In genomic region chr13:47826481-47826880, GRCh38 we compare ENCODE assay signal across 17 cellular contexts.
DNase-seq lines count a peak whose midpoint lies in the region; ATAC-seq and TF ChIP-seq lines count a peak whose summit lies in the region.
"Had no signal": no experiment of that assay in that cellular context is flagged by ENCODE, and none has a peak within 500 bp of the region (broad histone marks: within the 10 kb centered on the region; RNA-seq: fewer than 3 reads in every experiment).

No MANE protein-coding gene starts in this region.

- no peaks in the 10 kb centered on the region for H3K9me3 ChIP-seq in body of pancreas

- H3K36me3 ChIP-seq in brain microvascular endothelial cell (replicated peaks) (no peaks in the 10 kb centered on the region), body of pancreas (replicated peaks in 1 of 2; ENCODE audit: insufficient read depth in 1 of 2, low read depth in 2 of 2) (no peaks in the 10 kb centered on the region)

- WGBS in body of pancreas, 2 donors, result 41 to 50% methylated on average over 2 of the region's 2 CpGs

- peak overlapping the region; percentile 49 for H3K27ac Mint-ChIP-seq in mesothelial cell of epicardium
- H3K27ac Mint-ChIP-seq: CD8-positive, alpha-beta T cell had no signal

- no peak overlapping the region for H3K4me3 ChIP-seq in brain microvascular endothelial cell (ENCODE audit: low read depth, low read length)
- H3K4me3 ChIP-seq in fibroblast of pulmonary artery (replicated peaks; ENCODE audit: low read depth, low read length), result no peak overlapping the region
- H3K4me3 ChIP-seq in body of pancreas, result no peak overlapping the region

- in situ Hi-C loops in brain microvascular endothelial cell (cut with HindIII; ENCODE audit: low pct_ligation_motif_present, low sequenced_read_pairs), result no loop called here

- no peaks in the 10 kb centered on the region for H3K27me3 Mint-ChIP-seq in mesothelial cell of epicardium (ENCODE audit: low read depth)

- no peaks in the 10 kb centered on the region for H3K9me3 Mint-ChIP-seq in mesothelial cell of epicardium

- peaks cover 7% of the 10 kb centered on the region for H3K4me1 Mint-ChIP-seq in mesothelial cell of epicardium

- TF ChIP-seq CTCF in brain microvascular endothelial cell (IDR thresholded peaks at IDR 0.05; ENCODE audit: low read depth, low read length, missing control alignments) (no peak), fibroblast of pulmonary artery (IDR thresholded peaks at IDR 0.05; ENCODE audit: low read length, missing control alignments) (no peak), mesothelial cell of epicardium (IDR thresholded peaks at IDR 0.05; ENCODE audit: unreplicated experiment) (no peak), body of pancreas (IDR thresholded peaks at IDR 0.05) (no peak)

- DNase-seq in HCEC 1CT, result peak; percentile 75
- peak; percentile 73 for DNase-seq in brain microvascular endothelial cell
- peak; percentile 72 for DNase-seq in fibroblast of pulmonary artery (ENCODE audit: low read depth)
- DNase-seq in mesothelial cell of epicardium (ENCODE audit: low spot score in 2 of 2, unreplicated experiment in 2 of 2), result no peak
- no peak for DNase-seq in body of pancreas
- DNase-seq: ACHN; CD8-positive, alpha-beta T cell; DND-41; NCI-H1105 treated with DMSO at 0.1 percent for 48 hours; NCI-H187 treated with DMSO at 0.1 percent for 48 hours; NCI-H2171 treated with DMSO at 0.1 percent for 48 hours; NCI-H510A treated with DMSO at 0.1 percent for 48 hours; SHP77 treated with DMSO at 0.1 percent for 48 hours had no signal

- H3K27ac ChIP-seq in brain microvascular endothelial cell (no peak overlapping the region), body of pancreas (no peak overlapping the region)

- H3K4me1 ChIP-seq in body of pancreas, result no peaks in the 10 kb centered on the region

- no peaks in the 10 kb centered on the region for H3K36me3 Mint-ChIP-seq in mesothelial cell of epicardium
- H3K36me3 Mint-ChIP-seq: CD8-positive, alpha-beta T cell had no signal

- H3K27me3 ChIP-seq in brain microvascular endothelial cell (replicated peaks), result no peaks in the 10 kb centered on the region
- H3K27me3 ChIP-seq in body of pancreas, result no peaks in the 10 kb centered on the region

- TF ChIP-seq POLR2A in body of pancreas (IDR thresholded peaks at IDR 0.05), result no peak

- ATAC-seq in body of pancreas (no peak), GM19467 (IDR thresholded peaks at IDR 0.05; ENCODE audit: unreplicated experiment) (no peak), HG03280 (IDR thresholded peaks at IDR 0.05; ENCODE audit: unreplicated experiment) (no peak), GM19455 (IDR thresholded peaks at IDR 0.05; ENCODE audit: unreplicated experiment) (no peak)
- ATAC-seq: CD8-positive, alpha-beta T cell; HepG2 had no signal

- no peak overlapping the region for H3K4me3 Mint-ChIP-seq in mesothelial cell of epicardium
- H3K4me3 Mint-ChIP-seq: CD8-positive, alpha-beta T cell had no signal

- intact Hi-C loops in body of pancreas (cut with DNase I), result no loop called here

Comparison
In these comparisons a context has a peak if more than half of its experiments do, and no peak if none do; other contexts are left out.
1. DNase-seq: peak in HCEC 1CT (single experiment), brain microvascular endothelial cell (single experiment) and fibroblast of pulmonary artery (single experiment); none in mesothelial cell of epicardium (0 of 2) and body of pancreas (0 of 4).